23 cellular contexts compared by ENCODE assay signal in the genomic region with DNA sequence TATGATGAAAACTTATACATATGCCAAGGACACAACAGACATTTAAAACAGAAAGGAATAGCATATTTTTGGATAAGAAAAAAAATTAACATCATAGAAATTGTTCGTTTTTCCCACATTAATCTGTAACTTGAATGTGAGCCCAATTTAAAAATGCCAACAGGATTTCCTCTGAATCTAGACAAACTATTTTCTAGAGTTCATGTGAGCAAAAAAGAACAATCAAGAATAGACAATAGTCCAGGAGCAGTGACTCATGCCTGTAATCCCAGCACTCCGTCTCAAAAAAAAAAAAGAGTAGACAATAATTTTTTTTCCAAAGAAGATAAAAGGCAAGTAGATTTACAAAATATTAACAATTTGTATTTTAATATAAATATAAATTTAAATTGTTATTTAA.
DNase-seq lines count a peak whose midpoint lies in the region; ATAC-seq, FAIRE-seq and TF ChIP-seq lines count a peak whose summit lies in the region.
"Had no signal": no experiment of that assay in that cellular context is flagged by ENCODE, and none has a peak within 500 bp of the region (broad histone marks: within the 10 kb centered on the region; RNA-seq: fewer than 3 reads in every experiment).

No MANE protein-coding gene starts in this region.

- no peak for TF ChIP-seq CTCF in fibroblast of pulmonary artery (IDR thresholded peaks at IDR 0.05; ENCODE audit: low read length, missing control alignments)
- no peak for TF ChIP-seq CTCF in pancreas (IDR thresholded peaks at IDR 0.05)

- H3K4me1 ChIP-seq in pancreas: no peaks in the 10 kb centered on the region
- H3K4me1 ChIP-seq: BE2C had no signal

- no peaks in the 10 kb centered on the region for H3K9me3 ChIP-seq in pancreas
- H3K9me3 ChIP-seq: BE2C had no signal

- peak; percentile 37 for DNase-seq in HT1080 (ENCODE audit: low read depth)
- peak; percentile 51 for DNase-seq in fibroblast of pulmonary artery (ENCODE audit: low read depth)
- DNase-seq in pancreas: no peak
- no peak for DNase-seq in GDM1 (lab: John Stamatoyannopoulos, UW)
- no peak for DNase-seq in NCI-H1092 (lab: John Stamatoyannopoulos, UW)
- DNase-seq in cerebellar nuclear complex (lab: John Stamatoyannopoulos, UW): no peak
- DNase-seq: BE2C, DMS79 treated with DMSO at 0.1 percent for 48 hours, GOT3, HCEC 1CT, KG1, NCI-H1105 treated with DMSO at 0.1 percent for 48 hours, NCI-H2029 treated with DMSO at 0.1 percent for 48 hours, NCI-H2171 treated with DMSO at 0.1 percent for 48 hours, NCI-H526, OCI-M1, Right ventricle myocardium superior had no signal

- WGBS in pancreas, 2 donors: 55 to 56% methylated on average over 2 of the region's 2 CpGs

- peaks cover 0 to 4% (median 1%) of the 10 kb centered on the region in 4 donors for H3K27me3 ChIP-seq in pancreas
- H3K27me3 ChIP-seq: BE2C had no signal

- no peaks in the 10 kb centered on the region for H3K36me3 ChIP-seq in pancreas
- H3K36me3 ChIP-seq: BE2C had no signal

- ATAC-seq in pancreas (no peak), GM21515 (IDR thresholded peaks at IDR 0.05; ENCODE audit: unreplicated experiment) (no peak)
- ATAC-seq: GM12878 had no signal

- H3K4me3 ChIP-seq in fibroblast of pulmonary artery (replicated peaks; ENCODE audit: low read depth, low read length): no peak overlapping the region
- H3K4me3 ChIP-seq in pancreas: no peak overlapping the region
- H3K4me3 ChIP-seq: GM12878, SK-N-MC had no signal

- intact Hi-C loops in pancreas (cut with DNase I): no loop called here

- FAIRE-seq in colon (lab: Jason Lieb, UNC) (peak; percentile 93), pancreas (lab: Jason Lieb, UNC) (peak; percentile 86)
- FAIRE-seq: A204.1, GM12878, HTR-8/SVneo had no signal

- no peak overlapping the region for H3K27ac ChIP-seq in pancreas
- H3K27ac ChIP-seq: SK-N-MC had no signal

Comparison
In these comparisons a context has a peak if more than half of its experiments do, and no peak if none do; other contexts are left out.
1. DNase-seq: peak in HT1080 (single experiment) and fibroblast of pulmonary artery (single experiment); none in pancreas (0 of 6), GDM1 (single experiment), NCI-H1092 (single experiment) and cerebellar nuclear complex (0 of 2).